In genomic region chr17:63772801-63773271, GRCh38 we compare ENCODE assay signal across 8 cellular contexts. TPM values are rescaled to one million over a fixed set of nuclear protein-coding genes. Genes with fewer than 3 reads are reported as not detected.
DNase-seq lines count a peak whose midpoint lies in the region; ATAC-seq and TF ChIP-seq lines count a peak whose summit lies in the region.

No MANE protein-coding gene starts in this region.

- peak; percentile 30 for DNase-seq in G401 (ENCODE audit: low spot score)
- DNase-seq in NB4 (ENCODE audit: low read depth): peak; percentile 51
- DNase-seq in mammary epithelial cell: peak; percentile 44
- DNase-seq in lower lobe of right lung: no peak
- no peak for DNase-seq in sciatic nerve (ENCODE audit: low spot score)

- peaks cover under 1% of the 10 kb centered on the region for H3K36me3 ChIP-seq in mammary epithelial cell (ENCODE audit: insufficient read depth, low read length)
- H3K36me3 ChIP-seq in lower lobe of right lung: peaks cover 23% of the 10 kb centered on the region
- H3K36me3 ChIP-seq in urinary bladder (ENCODE audit: insufficient read depth): no peaks in the 10 kb centered on the region

- H3K27ac ChIP-seq in mammary epithelial cell (ENCODE audit: insufficient read depth, low read depth, low read length) (peak overlapping the region; percentile 97), lower lobe of right lung (peak overlapping the region; percentile 96), urinary bladder (ENCODE audit: low read depth) (peak overlapping the region; percentile 99)

- H3K9me3 ChIP-seq in mammary epithelial cell (replicated peaks; ENCODE audit: insufficient read depth, low read length) (no peaks in the 10 kb centered on the region), lower lobe of right lung (no peaks in the 10 kb centered on the region)

- peaks cover 6% of the 10 kb centered on the region for H3K4me1 ChIP-seq in mammary epithelial cell (ENCODE audit: insufficient read depth, low read length)
- H3K4me1 ChIP-seq in lower lobe of right lung: peaks cover 59% of the 10 kb centered on the region
- H3K4me1 ChIP-seq in urinary bladder (ENCODE audit: insufficient read depth): peaks cover 1% of the 10 kb centered on the region

- H2AFZ ChIP-seq in mammary epithelial cell (ENCODE audit: low read depth, low read length): peak overlapping the region; percentile 71

- dilution Hi-C loops in mammary epithelial cell (cut with HindIII; ENCODE audit: low sequenced_read_pairs): no loop called here

- CTCF ChIA-PET in mammary epithelial cell (lab: Charles Lee; ENCODE audit: low non-redundant PET): interaction anchor here (0.6 kb wide), 1 partner anchor 62 kb away, joined by 3 read pairs; no protein-coding TSS in a partner anchor

- WGBS in mammary epithelial cell (ENCODE audit: low coverage, missing lambda C conversion rate): 0% methylated on average over 6 of the region's 7 CpGs
- WGBS in urinary bladder: 4% methylated on average over 7 of the region's 7 CpGs

- TF ChIP-seq POLR2A in NB4 (IDR thresholded peaks at IDR 0.05; ENCODE audit: extremely low read depth, insufficient read length) (no peak), GM18505 (IDR thresholded peaks at IDR 0.05; ENCODE audit: borderline replicate concordance, extremely low read depth, insufficient read depth, insufficient read length) (no peak)

- ATAC-seq in lower lobe of right lung (no peak), GM18505 (IDR thresholded peaks at IDR 0.05; ENCODE audit: unreplicated experiment) (no peak), GM21515 (IDR thresholded peaks at IDR 0.05; ENCODE audit: unreplicated experiment) (no peak), sciatic nerve (no peak)

- peak overlapping the region; percentile 91 for H3K9ac ChIP-seq in mammary epithelial cell (ENCODE audit: insufficient read depth, low read length)

- H3K4me3 ChIP-seq in NB4 (ENCODE audit: low read depth, low read length) (peak overlapping the region; percentile 82), mammary epithelial cell (replicated peaks in 1 of 3; ENCODE audit: insufficient read depth in 1 of 3, low read depth in 2 of 3, low read length in 3 of 3) (peak overlapping the region; percentile 70 to 86 (median 85)), lower lobe of right lung (peak overlapping the region; percentile 87), urinary bladder (ENCODE audit: low read depth, low read length) (peak overlapping the region; percentile 65)

- no peak for TF ChIP-seq CTCF in NB4 (IDR thresholded peaks at IDR 0.05; ENCODE audit: low read depth, low read length)
- TF ChIP-seq CTCF in mammary epithelial cell (conservative IDR thresholded peaks at IDR 0.05 in 1 of 2, IDR thresholded peaks at IDR 0.05 in 1 of 2; ENCODE audit: extremely low read depth in 1 of 2, insufficient read depth in 1 of 2, low read depth in 1 of 2, low read length in 2 of 2): no peak
- TF ChIP-seq CTCF in lower lobe of right lung (IDR thresholded peaks at IDR 0.05): no peak

- BruUV-seq in mammary epithelial cell (replicated peaks; lab: Mats Ljungman, UMichigan): TSS peak; percentile 73

- H3K27me3 ChIP-seq in mammary epithelial cell (ENCODE audit: insufficient read depth, low read length) (no peaks in the 10 kb centered on the region), lower lobe of right lung (ENCODE audit: low read depth) (no peaks in the 10 kb centered on the region)

- peaks cover 93% of the 10 kb centered on the region for H3K79me2 ChIP-seq in mammary epithelial cell (ENCODE audit: insufficient read depth, low read length)

- peak overlapping the region; percentile 81 for H3K4me2 ChIP-seq in mammary epithelial cell (ENCODE audit: insufficient read depth, low read depth, low read length)

- in situ Hi-C loops in G401 (cut with HindIII; ENCODE audit: low sequenced_read_pairs): no loop called here
- in situ Hi-C loops in mammary epithelial cell (cut with MboI; ENCODE audit: low sequenced_read_pairs in 2 of 2): no loop called here

- intact Hi-C loops in mammary epithelial cell (cut with micrococcal nuclease): loop anchor here (1.0 to 2.0 kb wide), 3 partner anchors 32 to 70 kb away; partner anchors contain the start of genes FTSJ3, PSMC5, SMARCD2 and STRADA
- intact Hi-C loops in lower lobe of right lung (cut with DNase I): no loop called here
- intact Hi-C loops in sciatic nerve (cut with DNase I): loop anchor here (2.0 kb wide), 1 partner anchor 64 kb away; no protein-coding TSS in a partner anchor

- no peaks in the 10 kb centered on the region for H4K20me1 ChIP-seq in mammary epithelial cell (ENCODE audit: insufficient read depth, low read length)

RNA-seq across cellular contexts. Expression of gene CCDC47, which starts 0.6 kb away (rescaled TPM):
- total RNA-seq in G401 (2014; rRNA removed; shearing (Covaris generic)): 32.4 and 52.8 TPM in 2 replicates
- total RNA-seq in mammary epithelial cell (10 to 100 TPM; 60.5 to 74.7 TPM), lower lobe of right lung (80.2 TPM), urinary bladder (63.6 TPM), sciatic nerve (74.0 TPM)
- polyA plus RNA-seq in mammary epithelial cell (44.7 TPM), urinary bladder (53.8 TPM)
- 48.7 TPM for polyA minus RNA-seq in mammary epithelial cell

RNA-seq across cellular contexts. Expression of gene DDX42, which starts 1.1 kb away (rescaled TPM):
- 28.1 and 52.8 TPM in 2 replicates for total RNA-seq in G401 (2014; rRNA removed; shearing (Covaris generic))
- total RNA-seq in mammary epithelial cell (100 to 1,000 TPM in 1 of 2 donors, 10 to 100 TPM in 1; 63.2 to 112 TPM), lower lobe of right lung (101 TPM), urinary bladder (138 TPM), sciatic nerve (139 TPM)
- polyA plus RNA-seq in mammary epithelial cell (44.7 TPM), urinary bladder (67.3 TPM)
- 163 TPM for polyA minus RNA-seq in mammary epithelial cell

RNA-seq across cellular contexts. Expression of gene STRADA, which starts 31.2 kb away (rescaled TPM):
- total RNA-seq in G401 (2014; rRNA removed; shearing (Covaris generic)): 15.3 and 26.8 TPM in 2 replicates
- total RNA-seq in mammary epithelial cell: 10 to 100 TPM; 34.3 to 38.9 TPM
- 24.7 TPM for polyA plus RNA-seq in mammary epithelial cell
- 46.4 TPM for polyA minus RNA-seq in mammary epithelial cell
- total RNA-seq in lower lobe of right lung: 32.8 TPM
- total RNA-seq in urinary bladder: 41.7 TPM
- 24.9 TPM for polyA plus RNA-seq in urinary bladder
- total RNA-seq in sciatic nerve: 54.3 TPM

RNA-seq across cellular contexts. Expression of gene PSMC5, which starts 54.4 kb away (rescaled TPM):
- total RNA-seq in G401 (2014; rRNA removed; shearing (Covaris generic)): 114 and 133 TPM in 2 replicates
- total RNA-seq in mammary epithelial cell (100 to 1,000 TPM in 1 of 2 donors, 10 to 100 TPM in 1; 44.8 to 132 TPM), lower lobe of right lung (98.6 TPM), urinary bladder (25.2 TPM), sciatic nerve (77.1 TPM)
- polyA plus RNA-seq in mammary epithelial cell (203 TPM), urinary bladder (183 TPM)
- 238 TPM for polyA minus RNA-seq in mammary epithelial cell

RNA-seq across cellular contexts. Expression of gene FTSJ3, which starts 54.6 kb away (rescaled TPM):
- total RNA-seq in G401 (2014; rRNA removed; shearing (Covaris generic)): 58.2 and 71.0 TPM in 2 replicates
- 10 to 100 TPM; 39.5 to 49.0 TPM for total RNA-seq in mammary epithelial cell
- 32.0 TPM for polyA plus RNA-seq in mammary epithelial cell
- polyA minus RNA-seq in mammary epithelial cell: 52.4 TPM
- 37.4 TPM for total RNA-seq in lower lobe of right lung
- total RNA-seq in urinary bladder: 27.1 TPM
- 38.0 TPM for polyA plus RNA-seq in urinary bladder
- total RNA-seq in sciatic nerve: 41.9 TPM

Comparison
In these comparisons a context has a peak if more than half of its experiments do, and no peak if none do; other contexts are left out.
1. DNase-seq: peak in G401 (single experiment), NB4 (single experiment) and mammary epithelial cell (single experiment); none in lower lobe of right lung (single experiment) and sciatic nerve (single experiment).
2. Peak in every context shown above with its lines, with median percentiles within 50 percentile points of each other: H3K4me3 ChIP-seq and H3K27ac ChIP-seq.